16 cellular contexts compared by ENCODE assay signal in genomic region chr3:156628836-156629618, GRCh38.
"Had no signal": no experiment of that assay in that cellular context is flagged by ENCODE, and none has a peak within 500 bp of the region (broad histone marks: within the 10 kb centered on the region; RNA-seq: fewer than 3 reads in every experiment).

No MANE protein-coding gene starts in this region.

- H3K27ac Mint-ChIP-seq: activated CD8-positive, alpha-beta memory T cell treated with anti-CD3 and anti-CD28 coated beads, Interleukin-2, amount 10 ng/mL, durations not matched to agents 7 days and 5 days; activated naive CD8-positive, alpha-beta T cell treated with anti-CD3 and anti-CD28 coated beads for 36 hours; neural progenitor cell had no signal

- H3K27ac ChIP-seq: dorsolateral prefrontal cortex, neural progenitor cell, skin epidermis had no signal

- ATAC-seq: activated CD8-positive, alpha-beta memory T cell treated with anti-CD3 and anti-CD28 coated beads, Interleukin-2, amount 10 ng/mL, durations not matched to agents 7 days and 5 days; activated T-cell treated with anti-CD3 and anti-CD28 coated beads, Interleukin-2, amount 50 U/mL, for 4 hours; esophagus mucosa; left colon; pancreas had no signal

- H3K36me3 ChIP-seq: neural progenitor cell, pancreas had no signal

- H3K4me3 ChIP-seq: dorsolateral prefrontal cortex, neural progenitor cell, pancreas, skin epidermis had no signal

- H3K27me3 ChIP-seq: dorsolateral prefrontal cortex, neural progenitor cell, pancreas had no signal

- H3K27me3 Mint-ChIP-seq: activated naive CD8-positive, alpha-beta T cell treated with anti-CD3 and anti-CD28 coated beads for 36 hours had no signal

- H2AFZ ChIP-seq: neural progenitor cell had no signal

- DNase-seq: activated CD4-positive, alpha-beta T cell treated with anti-CD3 and anti-CD28 coated beads, Interleukin-2, amount 50 U/mL, for 4 hours; activated CD4-positive, CD25-positive, alpha-beta regulatory T cell treated with anti-CD3 and anti-CD28 coated beads, Interleukin-2, amount 50 U/mL, for 72 hours; activated CD8-positive, alpha-beta memory T cell treated with anti-CD3 and anti-CD28 coated beads, Interleukin-2, amount 10 ng/mL, durations not matched to agents 7 days and 5 days; activated gamma-delta T cell; activated naive CD8-positive, alpha-beta T cell treated with anti-CD3 and anti-CD28 coated beads for 36 hours; activated T-cell treated with anti-CD3 and anti-CD28 coated beads, Interleukin-2, amount 50 U/mL, for 4 hours; anterior cingulate cortex; dorsolateral prefrontal cortex; glutamatergic neuron; left colon; pancreas; stimulated activated CD4-positive, alpha-beta T cell treated with anti-CD3 and anti-CD28 coated beads, Interleukin-4, amount 100 ng/mL, for 4 hours; T-helper 9 cell had no signal

- H3K9me3 ChIP-seq: pancreas had no signal

- H3K36me3 Mint-ChIP-seq: activated CD8-positive, alpha-beta memory T cell treated with anti-CD3 and anti-CD28 coated beads, Interleukin-2, amount 10 ng/mL, durations not matched to agents 7 days and 5 days; activated naive CD8-positive, alpha-beta T cell treated with anti-CD3 and anti-CD28 coated beads for 36 hours; neural progenitor cell had no signal

- H3K4me2 ChIP-seq: neural progenitor cell had no signal

- H3K9ac ChIP-seq: neural progenitor cell had no signal

- H3K4me3 Mint-ChIP-seq: activated CD8-positive, alpha-beta memory T cell treated with anti-CD3 and anti-CD28 coated beads, Interleukin-2, amount 10 ng/mL, durations not matched to agents 7 days and 5 days; activated naive CD8-positive, alpha-beta T cell treated with anti-CD3 and anti-CD28 coated beads for 36 hours; activated T-cell treated with anti-CD3 and anti-CD28 coated beads, Interleukin-2, amount 50 U/mL, for 4 hours; neural progenitor cell had no signal

- H3K9me3 Mint-ChIP-seq: activated naive CD8-positive, alpha-beta T cell treated with anti-CD3 and anti-CD28 coated beads for 36 hours; activated T-cell treated with anti-CD3 and anti-CD28 coated beads, Interleukin-2, amount 50 U/mL, for 4 hours; neural progenitor cell had no signal

- H3K4me1 Mint-ChIP-seq: activated CD8-positive, alpha-beta memory T cell treated with anti-CD3 and anti-CD28 coated beads, Interleukin-2, amount 10 ng/mL, durations not matched to agents 7 days and 5 days had no signal
